18 cellular contexts compared by ENCODE assay signal in genomic region chr6:135173989-135174484, GRCh38. TPM values are rescaled to one million over a fixed set of nuclear protein-coding genes. Genes with fewer than 3 reads are reported as not detected.
"Had no signal": no experiment of that assay in that cellular context is flagged by ENCODE, and none has a peak within 500 bp of the region (broad histone marks: within the 10 kb centered on the region; RNA-seq: fewer than 3 reads in every experiment).

No MANE protein-coding gene starts in this region.

- H3K36me3 ChIP-seq: right lobe of liver, suprapubic skin, thyroid gland had no signal

- H3K27ac Mint-ChIP-seq: nephron progenitor cell; stimulated activated effector memory CD8-positive, alpha-beta T cell treated with anti-CD3 and anti-CD28 coated beads, Interleukin-12 subunit alpha, Interleukin-12 subunit beta, amount 100 ng/mL, for 72 hours had no signal

- H3K9me3 Mint-ChIP-seq: naive thymus-derived CD4-positive, alpha-beta T cell; stimulated activated effector memory CD8-positive, alpha-beta T cell treated with anti-CD3 and anti-CD28 coated beads, Interleukin-12 subunit alpha, Interleukin-12 subunit beta, amount 100 ng/mL, for 72 hours had no signal

- H3K4me1 ChIP-seq: psoas muscle, right lobe of liver, thyroid gland had no signal

- H3K9me3 ChIP-seq: psoas muscle, right lobe of liver, suprapubic skin, thyroid gland had no signal

- H3K27me3 ChIP-seq: dorsolateral prefrontal cortex, right lobe of liver, suprapubic skin, thyroid gland had no signal

- H3K4me3 ChIP-seq: dorsolateral prefrontal cortex, psoas muscle, right lobe of liver, suprapubic skin, thyroid gland had no signal

- DNase-seq: cortex of kidney; dorsolateral prefrontal cortex; effector CD8-positive, alpha-beta T cell; foreskin melanocyte; head of caudate nucleus; hippocampal formation; naive thymus-derived CD4-positive, alpha-beta T cell; nephron progenitor cell; psoas muscle; retina; right lobe of liver; stimulated activated CD4-positive, alpha-beta T cell treated with anti-CD3 and anti-CD28 coated beads, Interleukin-4, amount 100 ng/mL, for 1 hour; stimulated activated CD8-positive, alpha-beta memory T cell treated with anti-CD3 and anti-CD28 coated beads, Interleukin-4, amount 100 ng/mL, for 48 hours; stimulated activated naive CD8-positive, alpha-beta T cell treated with anti-CD3 and anti-CD28 coated beads, Interleukin-15, Interleukin-2, amounts not matched to agents 100 U/mL and 50 U/mL, for 24 hours; thyroid gland had no signal

- H3K36me3 Mint-ChIP-seq: naive thymus-derived CD4-positive, alpha-beta T cell; stimulated activated effector memory CD8-positive, alpha-beta T cell treated with anti-CD3 and anti-CD28 coated beads, Interleukin-12 subunit alpha, Interleukin-12 subunit beta, amount 100 ng/mL, for 72 hours had no signal

- H3K27ac ChIP-seq: dorsolateral prefrontal cortex, psoas muscle, right lobe of liver, suprapubic skin, thyroid gland had no signal

- H3K4me1 Mint-ChIP-seq: nephron progenitor cell had no signal

- H3K27me3 Mint-ChIP-seq: naive thymus-derived CD4-positive, alpha-beta T cell had no signal

- H3K4me3 Mint-ChIP-seq: naive thymus-derived CD4-positive, alpha-beta T cell; nephron progenitor cell; stimulated activated effector memory CD8-positive, alpha-beta T cell treated with anti-CD3 and anti-CD28 coated beads, Interleukin-12 subunit alpha, Interleukin-12 subunit beta, amount 100 ng/mL, for 72 hours had no signal

- ATAC-seq: naive thymus-derived CD4-positive, alpha-beta T cell; psoas muscle; right lobe of liver; stimulated activated effector memory CD8-positive, alpha-beta T cell treated with anti-CD3 and anti-CD28 coated beads, Interleukin-12 subunit alpha, Interleukin-12 subunit beta, amount 100 ng/mL, for 72 hours; stimulated activated naive CD8-positive, alpha-beta T cell treated with anti-CD3 and anti-CD28 coated beads, Interleukin-15, Interleukin-2, amounts not matched to agents 100 U/mL and 50 U/mL, for 24 hours had no signal

RNA-seq across cellular contexts. Expression of gene MYB, which starts 7.1 kb away (rescaled TPM):
- total RNA-seq: lung microvascular endothelial cell had no signal
